ENCODE assay signal across 1 cellular context in the genomic region with DNA sequence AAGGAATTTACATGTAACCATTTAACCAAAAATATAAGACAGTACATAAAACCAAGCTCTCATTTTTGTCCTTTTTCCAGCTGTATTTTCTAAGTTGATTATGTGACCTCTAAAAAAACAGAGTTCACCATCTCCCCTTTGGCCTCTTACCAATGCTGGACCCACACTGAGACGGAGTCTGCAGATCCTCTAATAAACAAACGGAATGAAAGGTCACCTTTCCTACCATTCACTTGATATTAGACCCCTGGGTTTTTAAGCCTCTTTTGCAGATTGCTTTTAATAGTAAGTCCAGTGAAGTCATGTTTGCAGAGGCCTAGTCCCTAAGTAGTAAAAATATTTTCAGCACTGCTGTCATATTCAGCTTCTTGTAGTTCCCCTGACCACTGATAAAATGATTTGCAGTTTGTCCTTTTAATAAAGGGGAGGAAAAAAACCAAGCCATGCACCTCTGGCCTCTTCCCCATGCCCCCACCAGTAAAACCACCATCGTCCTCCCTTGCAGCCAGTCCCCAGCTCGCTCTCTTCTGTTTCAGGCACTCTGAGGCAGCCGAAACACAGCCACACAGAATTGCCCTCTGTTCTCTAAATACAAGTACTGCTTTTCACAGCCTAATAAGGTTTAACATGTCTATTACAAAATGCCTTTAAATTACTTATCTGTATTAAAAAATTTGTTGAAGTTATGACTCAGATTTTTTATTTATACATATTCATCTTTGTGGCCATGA.
TF ChIP-seq lines count a peak whose summit lies in the region.

No MANE protein-coding gene starts in this region.

TF ChIP-seq in GM23338, 12 proteins besides CTCF, POLR2A, EP300 and RAD21 (continued from another document):
- TF ChIP-seq REST (IDR thresholded peaks at IDR 0.05; ENCODE audit: unreplicated experiment), result no peak
- no peak for TF ChIP-seq EZH2phosphoT487 (IDR thresholded peaks at IDR 0.05; ENCODE audit: unreplicated experiment)
- TF ChIP-seq, protein P1, sequence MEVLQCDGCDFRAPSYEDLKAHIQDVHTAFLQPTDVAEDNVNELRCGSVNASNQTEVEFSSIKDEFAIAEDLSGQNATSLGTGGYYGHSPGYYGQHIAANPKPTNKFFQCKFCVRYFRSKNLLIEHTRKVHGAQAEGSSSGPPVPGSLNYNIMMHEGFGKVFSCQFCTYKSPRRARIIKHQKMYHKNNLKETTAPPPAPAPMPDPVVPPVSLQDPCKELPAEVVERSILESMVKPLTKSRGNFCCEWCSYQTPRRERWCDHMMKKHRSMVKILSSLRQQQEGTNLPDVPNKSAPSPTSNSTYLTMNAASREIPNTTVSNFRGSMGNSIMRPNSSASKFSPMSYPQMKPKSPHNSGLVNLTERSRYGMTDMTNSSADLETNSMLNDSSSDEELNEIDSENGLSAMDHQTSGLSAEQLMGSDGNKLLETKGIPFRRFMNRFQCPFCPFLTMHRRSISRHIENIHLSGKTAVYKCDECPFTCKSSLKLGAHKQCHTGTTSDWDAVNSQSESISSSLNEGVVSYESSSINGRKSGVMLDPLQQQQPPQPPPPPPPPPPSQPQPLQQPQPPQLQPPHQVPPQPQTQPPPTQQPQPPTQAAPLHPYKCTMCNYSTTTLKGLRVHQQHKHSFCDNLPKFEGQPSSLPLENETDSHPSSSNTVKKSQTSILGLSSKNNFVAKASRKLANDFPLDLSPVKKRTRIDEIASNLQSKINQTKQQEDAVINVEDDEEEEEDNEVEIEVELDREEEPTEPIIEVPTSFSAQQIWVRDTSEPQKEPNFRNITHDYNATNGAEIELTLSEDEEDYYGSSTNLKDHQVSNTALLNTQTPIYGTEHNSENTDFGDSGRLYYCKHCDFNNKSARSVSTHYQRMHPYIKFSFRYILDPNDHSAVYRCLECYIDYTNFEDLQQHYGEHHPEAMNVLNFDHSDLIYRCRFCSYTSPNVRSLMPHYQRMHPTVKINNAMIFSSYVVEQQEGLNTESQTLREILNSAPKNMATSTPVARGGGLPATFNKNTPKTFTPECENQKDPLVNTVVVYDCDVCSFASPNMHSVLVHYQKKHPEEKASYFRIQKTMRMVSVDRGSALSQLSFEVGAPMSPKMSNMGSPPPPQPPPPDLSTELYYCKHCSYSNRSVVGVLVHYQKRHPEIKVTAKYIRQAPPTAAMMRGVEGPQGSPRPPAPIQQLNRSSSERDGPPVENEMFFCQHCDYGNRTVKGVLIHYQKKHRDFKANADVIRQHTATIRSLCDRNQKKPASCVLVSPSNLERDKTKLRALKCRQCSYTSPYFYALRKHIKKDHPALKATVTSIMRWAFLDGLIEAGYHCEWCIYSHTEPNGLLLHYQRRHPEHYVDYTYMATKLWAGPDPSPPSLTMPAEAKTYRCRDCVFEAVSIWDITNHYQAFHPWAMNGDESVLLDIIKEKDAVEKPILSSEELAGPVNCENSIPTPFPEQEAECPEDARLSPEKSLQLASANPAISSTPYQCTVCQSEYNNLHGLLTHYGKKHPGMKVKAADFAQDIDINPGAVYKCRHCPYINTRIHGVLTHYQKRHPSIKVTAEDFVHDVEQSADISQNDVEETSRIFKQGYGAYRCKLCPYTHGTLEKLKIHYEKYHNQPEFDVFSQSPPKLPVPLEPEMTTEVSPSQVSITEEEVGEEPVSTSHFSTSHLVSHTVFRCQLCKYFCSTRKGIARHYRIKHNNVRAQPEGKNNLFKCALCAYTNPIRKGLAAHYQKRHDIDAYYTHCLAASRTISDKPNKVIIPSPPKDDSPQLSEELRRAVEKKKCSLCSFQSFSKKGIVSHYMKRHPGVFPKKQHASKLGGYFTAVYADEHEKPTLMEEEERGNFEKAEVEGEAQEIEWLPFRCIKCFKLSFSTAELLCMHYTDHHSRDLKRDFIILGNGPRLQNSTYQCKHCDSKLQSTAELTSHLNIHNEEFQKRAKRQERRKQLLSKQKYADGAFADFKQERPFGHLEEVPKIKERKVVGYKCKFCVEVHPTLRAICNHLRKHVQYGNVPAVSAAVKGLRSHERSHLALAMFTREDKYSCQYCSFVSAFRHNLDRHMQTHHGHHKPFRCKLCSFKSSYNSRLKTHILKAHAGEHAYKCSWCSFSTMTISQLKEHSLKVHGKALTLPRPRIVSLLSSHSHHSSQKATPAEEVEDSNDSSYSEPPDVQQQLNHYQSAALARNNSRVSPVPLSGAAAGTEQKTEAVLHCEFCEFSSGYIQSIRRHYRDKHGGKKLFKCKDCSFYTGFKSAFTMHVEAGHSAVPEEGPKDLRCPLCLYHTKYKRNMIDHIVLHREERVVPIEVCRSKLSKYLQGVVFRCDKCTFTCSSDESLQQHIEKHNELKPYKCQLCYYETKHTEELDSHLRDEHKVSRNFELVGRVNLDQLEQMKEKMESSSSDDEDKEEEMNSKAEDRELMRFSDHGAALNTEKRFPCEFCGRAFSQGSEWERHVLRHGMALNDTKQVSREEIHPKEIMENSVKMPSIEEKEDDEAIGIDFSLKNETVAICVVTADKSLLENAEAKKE (CRISPR knock-in tag; IDR thresholded peaks at IDR 0.05), result no peak
- TF ChIP-seq JUNB (IDR thresholded peaks at IDR 0.05; ENCODE audit: unreplicated experiment), result no peak
- no peak for TF ChIP-seq POLR2AphosphoS5 (IDR thresholded peaks at IDR 0.05; ENCODE audit: low read depth)
- TF ChIP-seq NANOG (IDR thresholded peaks at IDR 0.05; ENCODE audit: borderline replicate concordance), result no peak
- no peak for TF ChIP-seq CREB1 (CRISPR knock-in tag; IDR thresholded peaks at IDR 0.05; ENCODE audit: low read depth)
- TF ChIP-seq STAT1 (IDR thresholded peaks at IDR 0.05; ENCODE audit: unreplicated experiment), result no peak
TF ChIP-seq in GM23338: peak in this region for 0.
